ENCODE assay signal across 8 cellular contexts in the genomic region with DNA sequence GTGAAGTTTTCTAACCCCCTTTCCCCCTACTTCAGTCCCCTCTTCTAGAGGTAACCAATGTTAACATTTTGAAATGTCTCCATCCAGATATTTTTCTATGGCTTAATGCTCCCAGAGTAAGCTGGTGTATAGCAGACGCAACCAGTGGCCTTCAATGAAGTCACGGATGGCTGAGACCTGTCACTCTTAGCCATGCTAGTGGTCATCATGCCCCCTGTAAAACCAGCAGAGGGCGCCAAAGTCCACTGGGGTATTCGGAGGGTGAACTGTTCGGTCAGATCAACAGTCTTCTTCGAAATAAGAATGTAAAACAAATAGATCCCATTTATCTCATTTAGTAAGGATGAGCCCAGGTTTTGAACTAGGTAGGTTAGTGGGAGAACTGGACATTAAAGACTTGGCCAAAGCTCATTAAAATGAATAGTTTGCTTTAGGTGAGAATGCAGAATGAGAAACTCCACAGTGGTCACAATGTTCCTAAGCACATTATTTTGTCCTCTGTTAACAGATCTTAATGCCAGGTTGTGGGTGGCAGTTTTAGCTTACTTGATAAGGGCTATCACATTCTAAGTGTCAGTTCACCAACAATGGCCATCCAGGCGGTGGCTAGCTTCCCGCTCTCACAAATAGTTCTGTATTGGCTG. TPM values are rescaled to one million over a fixed set of nuclear protein-coding genes. Genes with fewer than 3 reads are reported as not detected.
DNase-seq lines count a peak whose midpoint lies in the region; ATAC-seq, FAIRE-seq and TF ChIP-seq lines count a peak whose summit lies in the region.

No MANE protein-coding gene starts in this region.

- no peaks in the 10 kb centered on the region for H3K4me1 Mint-ChIP-seq in progenitor cell of endocrine pancreas (ENCODE audit: low read depth)

- TF ChIP-seq CTCF in GM12875 (IDR thresholded peaks at IDR 0.05; ENCODE audit: borderline replicate concordance, insufficient read depth, low read depth, low read length) (peak; percentile 79), esophagus muscularis mucosa (IDR thresholded peaks at IDR 0.05) (peak in 2 of 3 experiments; percentile 15 to 38), progenitor cell of endocrine pancreas (IDR thresholded peaks at IDR 0.05; ENCODE audit: unreplicated experiment) (peak; percentile 61), uterus (IDR thresholded peaks at IDR 0.05) (peak in 1 of 4 experiments; percentile 3)

- H3K4me1 ChIP-seq in esophagus muscularis mucosa, result peaks cover 0 to 3% (median 0%) of the 10 kb centered on the region in 4 donors
- no peaks in the 10 kb centered on the region for H3K4me1 ChIP-seq in uterus

- H3K9me3 Mint-ChIP-seq in progenitor cell of endocrine pancreas (ENCODE audit: low read depth), result peaks cover 6% of the 10 kb centered on the region

- H3K36me3 ChIP-seq in esophagus muscularis mucosa (no peaks in the 10 kb centered on the region), uterus (no peaks in the 10 kb centered on the region)

- no peak for TF ChIP-seq EP300 in esophagus muscularis mucosa (IDR thresholded peaks at IDR 0.05)

- WGBS in esophagus muscularis mucosa, result 58% methylated on average over 8 of the region's 8 CpGs

- H3K27ac ChIP-seq in esophagus muscularis mucosa (replicated peaks in 1 of 4) (no peak overlapping the region), uterus (no peak overlapping the region)

- FAIRE-seq in TTC549 (lab: Jason Lieb, UNC), result peak; percentile 68

- H3K9me3 ChIP-seq in esophagus muscularis mucosa (no peaks in the 10 kb centered on the region), uterus (no peaks in the 10 kb centered on the region)

- no peaks in the 10 kb centered on the region for H3K27me3 ChIP-seq in esophagus muscularis mucosa
- H3K27me3 ChIP-seq in uterus, result no peaks in the 10 kb centered on the region

- no peaks in the 10 kb centered on the region for H3K36me3 Mint-ChIP-seq in progenitor cell of endocrine pancreas (ENCODE audit: insufficient read depth)

- no peak overlapping the region for H3K27ac Mint-ChIP-seq in progenitor cell of endocrine pancreas

- no peak overlapping the region for H3K4me3 Mint-ChIP-seq in progenitor cell of endocrine pancreas (ENCODE audit: low read depth)

- DNase-seq in AG08396 (ENCODE audit: low spot score) (peak; percentile 48), MV-4-11 (lab: John Stamatoyannopoulos, UW) (peak; percentile 48), esophagus muscularis mucosa (ENCODE audit: extremely low spot score) (no peak), progenitor cell of endocrine pancreas (ENCODE audit: low spot score, unreplicated experiment) (no peak), uterus (no peak)

- intact Hi-C loops in esophagus muscularis mucosa (cut with DNase I) (no loop called here), uterus (cut with DNase I; ENCODE audit: low total_unique reads) (no loop called here)

- peaks cover 2% of the 10 kb centered on the region for H3K27me3 Mint-ChIP-seq in progenitor cell of endocrine pancreas

- ATAC-seq in HG02642 (IDR thresholded peaks at IDR 0.05; ENCODE audit: poor library complexity, unreplicated experiment), result peak; percentile 88

- H3K4me3 ChIP-seq in GM12875 (ENCODE audit: low read depth, low read length) (no peak overlapping the region), esophagus muscularis mucosa (no peak overlapping the region), uterus (no peak overlapping the region)

- no peak for TF ChIP-seq POLR2A in esophagus muscularis mucosa (IDR thresholded peaks at IDR 0.05; ENCODE audit: low read depth)
- TF ChIP-seq POLR2A in uterus (IDR thresholded peaks at IDR 0.05), result no peak

RNA-seq across cellular contexts. Expression of a gene that starts 8.6 kb away (rescaled TPM):
- 1 to 10 TPM in 1 of 4 donors, under 1 TPM in 1, not detected in 2; 0.23 to 1.3 TPM for total RNA-seq in esophagus muscularis mucosa
- total RNA-seq in progenitor cell of endocrine pancreas, result not detected in 2 replicates
- 1 to 10 TPM in 1 of 4 donors, under 1 TPM in 1, not detected in 2; 0.76 to 1.5 TPM for total RNA-seq in uterus

RNA-seq across cellular contexts. Expression of a gene that starts 27.8 kb away (rescaled TPM):
- total RNA-seq in esophagus muscularis mucosa (under 1 TPM in 2 of 4 donors, not detected in 2; 0.33 to 0.45 TPM), progenitor cell of endocrine pancreas (not detected in 2 replicates), uterus (not detected)

RNA-seq across cellular contexts. Expression of a gene that starts 47.1 kb away (rescaled TPM):
- total RNA-seq in esophagus muscularis mucosa (not detected), progenitor cell of endocrine pancreas (0.22 TPM in 1 of 2 replicates, not detected in the other), uterus (under 1 TPM in 1 of 4 donors, not detected in 3; 0.67 TPM)

Comparison
In these comparisons a context has a peak if more than half of its experiments do, and no peak if none do; other contexts are left out.
1. DNase-seq: peak in AG08396 (single experiment) and MV-4-11 (single experiment); none in esophagus muscularis mucosa (single experiment), progenitor cell of endocrine pancreas (single experiment) and uterus (0 of 2).